ENCODE assay signal across 1 cellular context in the genomic region with DNA sequence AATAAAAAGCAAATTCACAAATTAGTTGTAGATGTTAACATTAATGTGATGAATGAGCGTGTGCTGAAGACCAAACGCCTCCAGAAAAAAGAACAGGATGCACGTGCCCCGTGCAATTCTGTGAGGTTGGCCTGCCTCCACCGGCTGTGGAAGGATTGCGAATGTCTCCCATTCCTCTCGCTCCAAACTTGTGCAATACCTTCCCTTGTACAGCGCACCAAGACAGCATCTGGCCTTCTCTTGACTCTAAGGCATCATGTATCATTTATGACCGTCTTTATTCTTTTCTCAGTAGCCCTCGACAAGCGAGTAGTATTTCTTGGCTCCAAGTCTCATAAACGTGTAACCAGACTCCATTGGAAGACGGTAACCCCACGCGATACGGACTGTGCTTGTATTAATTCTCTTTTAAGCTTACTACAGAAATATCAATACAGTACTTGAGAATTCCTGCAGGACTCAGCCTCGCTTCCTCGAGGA.
TF ChIP-seq lines count a peak whose summit lies in the region.

No MANE protein-coding gene starts in this region.

TF ChIP-seq in IMR-90, 13 proteins besides CTCF, POLR2A, EP300 and RAD21 (continued from another document):
- TF ChIP-seq SMC3 (IDR thresholded peaks at IDR 0.05; ENCODE audit: low read depth, low read length) = no peak
- TF ChIP-seq CHD1 (IDR thresholded peaks at IDR 0.05; ENCODE audit: low read depth, low read length) = no peak
- TF ChIP-seq RCOR1 (IDR thresholded peaks at IDR 0.05; ENCODE audit: insufficient replicate concordance, low read length) = no peak
- no peak for TF ChIP-seq MAFK (IDR thresholded peaks at IDR 0.05; ENCODE audit: low read depth, low read length)
- TF ChIP-seq, protein P1, sequence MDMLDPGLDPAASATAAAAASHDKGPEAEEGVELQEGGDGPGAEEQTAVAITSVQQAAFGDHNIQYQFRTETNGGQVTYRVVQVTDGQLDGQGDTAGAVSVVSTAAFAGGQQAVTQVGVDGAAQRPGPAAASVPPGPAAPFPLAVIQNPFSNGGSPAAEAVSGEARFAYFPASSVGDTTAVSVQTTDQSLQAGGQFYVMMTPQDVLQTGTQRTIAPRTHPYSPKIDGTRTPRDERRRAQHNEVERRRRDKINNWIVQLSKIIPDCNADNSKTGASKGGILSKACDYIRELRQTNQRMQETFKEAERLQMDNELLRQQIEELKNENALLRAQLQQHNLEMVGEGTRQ (IDR thresholded peaks at IDR 0.05; ENCODE audit: low read depth, low read length) = peak; percentile 57
- TF ChIP-seq, protein P2, sequence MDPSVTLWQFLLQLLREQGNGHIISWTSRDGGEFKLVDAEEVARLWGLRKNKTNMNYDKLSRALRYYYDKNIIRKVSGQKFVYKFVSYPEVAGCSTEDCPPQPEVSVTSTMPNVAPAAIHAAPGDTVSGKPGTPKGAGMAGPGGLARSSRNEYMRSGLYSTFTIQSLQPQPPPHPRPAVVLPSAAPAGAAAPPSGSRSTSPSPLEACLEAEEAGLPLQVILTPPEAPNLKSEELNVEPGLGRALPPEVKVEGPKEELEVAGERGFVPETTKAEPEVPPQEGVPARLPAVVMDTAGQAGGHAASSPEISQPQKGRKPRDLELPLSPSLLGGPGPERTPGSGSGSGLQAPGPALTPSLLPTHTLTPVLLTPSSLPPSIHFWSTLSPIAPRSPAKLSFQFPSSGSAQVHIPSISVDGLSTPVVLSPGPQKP (IDR thresholded peaks at IDR 0.05; ENCODE audit: borderline replicate concordance, low read depth, low read length) = no peak
- TF ChIP-seq FOS (IDR thresholded peaks at IDR 0.05; ENCODE audit: low read depth, low read length) = no peak
- TF ChIP-seq CEBPB (IDR thresholded peaks at IDR 0.05; ENCODE audit: low read depth, low read length) = peak; percentile 98
- TF ChIP-seq RFX5 (IDR thresholded peaks at IDR 0.05; ENCODE audit: low read depth, low read length) = no peak
